Comparison of ENCODE assay signal across 14 cellular contexts in genomic region chr18:48326901-48327675, GRCh38.
DNase-seq lines count a peak whose midpoint lies in the region; TF ChIP-seq lines count a peak whose summit lies in the region.
"Had no signal": no experiment of that assay in that cellular context is flagged by ENCODE, and none has a peak within 500 bp of the region (broad histone marks: within the 10 kb centered on the region; RNA-seq: fewer than 3 reads in every experiment).

No MANE protein-coding gene starts in this region.

- H3K4me2 ChIP-seq in skeletal muscle satellite cell (ENCODE audit: low read length), result peak overlapping the region; percentile 12
- no peak overlapping the region for H3K4me2 ChIP-seq in Karpas-422 (ENCODE audit: low read depth, low read length, poor library complexity, severe bottlenecking)

- no peaks in the 10 kb centered on the region for H3K9me3 ChIP-seq in skeletal muscle satellite cell (replicated peaks; ENCODE audit: low read length)
- no peaks in the 10 kb centered on the region for H3K9me3 ChIP-seq in Karpas-422 (ENCODE audit: low read length)
- H3K9me3 ChIP-seq: prostate gland, testis had no signal

- H3K36me3 Mint-ChIP-seq in mesothelial cell of epicardium, result no peaks in the 10 kb centered on the region

- H2AFZ ChIP-seq in Karpas-422 (ENCODE audit: low read length), result no peak overlapping the region

- H3K4me3 ChIP-seq in skeletal muscle satellite cell (ENCODE audit: low read length) (no peak overlapping the region), Karpas-422 (ENCODE audit: low read length) (no peak overlapping the region)
- H3K4me3 ChIP-seq: prostate gland, testis had no signal

- no peak overlapping the region for H3K4me3 Mint-ChIP-seq in mesothelial cell of epicardium

- H3K27ac Mint-ChIP-seq in mesothelial cell of epicardium, result no peak overlapping the region

- H3K27me3 Mint-ChIP-seq in mesothelial cell of epicardium (ENCODE audit: low read depth), result peaks cover 5% of the 10 kb centered on the region

- H3K27me3 ChIP-seq in skeletal muscle satellite cell (ENCODE audit: control insufficient read depth, insufficient read depth, low read length), result peaks cover 4% of the 10 kb centered on the region
- H3K27me3 ChIP-seq in Karpas-422 (ENCODE audit: low read length), result no peaks in the 10 kb centered on the region
- H3K27me3 ChIP-seq: testis had no signal

- no peaks in the 10 kb centered on the region for H3K79me2 ChIP-seq in Karpas-422 (ENCODE audit: low read length)

- H3K4me1 Mint-ChIP-seq in mesothelial cell of epicardium, result peaks cover 15% of the 10 kb centered on the region

- H3K27ac ChIP-seq in Karpas-422 (ENCODE audit: low read length), result no peak overlapping the region
- H3K27ac ChIP-seq: prostate gland, testis, VCaP had no signal

- peak; percentile 30 for DNase-seq in H4 (ENCODE audit: low spot score)
- peak; percentile 49 to 50 for DNase-seq in SHP77 (lab: John Stamatoyannopoulos, UW)
- peak; percentile 12 for DNase-seq in fibroblast of peridontal ligament (ENCODE audit: extremely low read depth)
- DNase-seq in anterior cingulate cortex (lab: John Stamatoyannopoulos, UW), result no peak
- no peak for DNase-seq in NCI-H187 (lab: John Stamatoyannopoulos, UW)
- no peak for DNase-seq in Karpas-422
- no peak for DNase-seq in mesothelial cell of epicardium (ENCODE audit: low spot score in 2 of 2, unreplicated experiment in 2 of 2)
- DNase-seq: activated T-cell treated with anti-CD3 and anti-CD28 coated beads, Interleukin-2, amount 50 U/mL, for 1 hour; COR-L47; erythroblast; testis had no signal

- H3K9ac ChIP-seq in skeletal muscle satellite cell (ENCODE audit: low read depth, low read length), result peak overlapping the region; percentile 26
- no peak overlapping the region for H3K9ac ChIP-seq in Karpas-422 (ENCODE audit: low read length)

- H3K36me3 ChIP-seq in skeletal muscle satellite cell (ENCODE audit: insufficient read depth, low read length) (no peaks in the 10 kb centered on the region), Karpas-422 (ENCODE audit: insufficient read depth, low read length) (no peaks in the 10 kb centered on the region)
- H3K36me3 ChIP-seq: prostate gland had no signal

- peaks cover 31% of the 10 kb centered on the region for H3K4me1 ChIP-seq in skeletal muscle satellite cell (ENCODE audit: control insufficient read depth, insufficient read depth, low read length)
- H3K4me1 ChIP-seq in Karpas-422 (ENCODE audit: low read length), result peaks cover 3% of the 10 kb centered on the region; the same call in 1 of the 2 replicates
- H3K4me1 ChIP-seq: prostate gland, testis had no signal

- no peaks in the 10 kb centered on the region for H3K9me2 ChIP-seq in Karpas-422 (replicated peaks; ENCODE audit: insufficient read depth, low read length)

- peaks cover 3% of the 10 kb centered on the region for H3K9me3 Mint-ChIP-seq in mesothelial cell of epicardium

- no peak for TF ChIP-seq CTCF in mesothelial cell of epicardium (IDR thresholded peaks at IDR 0.05; ENCODE audit: unreplicated experiment)

- no peaks in the 10 kb centered on the region for H4K20me1 ChIP-seq in Karpas-422 (ENCODE audit: insufficient read depth, low read depth, low read length)

Comparison
In these comparisons a context has a peak if more than half of its experiments do, and no peak if none do; other contexts are left out.
1. DNase-seq: peak in H4 (single experiment), SHP77 (2 of 2) and fibroblast of peridontal ligament (single experiment); none in anterior cingulate cortex (0 of 58), NCI-H187 (0 of 2), Karpas-422 (single experiment) and mesothelial cell of epicardium (0 of 2).